ENCODE assay signal across 1 cellular context in genomic region chr1:28199328-28200233, GRCh38.
TF ChIP-seq lines count a peak whose summit lies in the region.

No MANE protein-coding gene starts in this region.

TF ChIP-seq in GM23338, 12 proteins besides CTCF, POLR2A, EP300 and RAD21 (continued from another document):
- TF ChIP-seq ZNF462 (CRISPR knock-in tag; IDR thresholded peaks at IDR 0.05) = no peak
- TF ChIP-seq EZH2 (IDR thresholded peaks at IDR 0.05; ENCODE audit: low read depth, unreplicated experiment) = no peak
- TF ChIP-seq ETS1 (IDR thresholded peaks at IDR 0.05) = no peak
- no peak for TF ChIP-seq ZNF331 (CRISPR knock-in tag; IDR thresholded peaks at IDR 0.05; ENCODE audit: low read depth)
- no peak for TF ChIP-seq NANOG (IDR thresholded peaks at IDR 0.05; ENCODE audit: borderline replicate concordance)
- no peak for TF ChIP-seq CREB1 (CRISPR knock-in tag; IDR thresholded peaks at IDR 0.05; ENCODE audit: low read depth)
TF ChIP-seq in GM23338: peak in this region for 0.
